ENCODE assay signal across 1 cellular context in genomic region chr6:139374357-139375238, GRCh38.
A peak's percentile ranks its signal among the peaks of the same experiment; 100 is the strongest.
TF ChIP-seq lines count a peak whose summit lies in the region.

A gene with protein sequence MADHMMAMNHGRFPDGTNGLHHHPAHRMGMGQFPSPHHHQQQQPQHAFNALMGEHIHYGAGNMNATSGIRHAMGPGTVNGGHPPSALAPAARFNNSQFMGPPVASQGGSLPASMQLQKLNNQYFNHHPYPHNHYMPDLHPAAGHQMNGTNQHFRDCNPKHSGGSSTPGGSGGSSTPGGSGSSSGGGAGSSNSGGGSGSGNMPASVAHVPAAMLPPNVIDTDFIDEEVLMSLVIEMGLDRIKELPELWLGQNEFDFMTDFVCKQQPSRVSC (minus strand): TSS chr6:139374648. CDS start chr6:139373944, 704 bp downstream.

TF ChIP-seq in HepG2, 621 proteins besides CTCF, POLR2A, EP300 and RAD21 (continued from another document and continues in another):
- TF ChIP-seq, protein P1, sequence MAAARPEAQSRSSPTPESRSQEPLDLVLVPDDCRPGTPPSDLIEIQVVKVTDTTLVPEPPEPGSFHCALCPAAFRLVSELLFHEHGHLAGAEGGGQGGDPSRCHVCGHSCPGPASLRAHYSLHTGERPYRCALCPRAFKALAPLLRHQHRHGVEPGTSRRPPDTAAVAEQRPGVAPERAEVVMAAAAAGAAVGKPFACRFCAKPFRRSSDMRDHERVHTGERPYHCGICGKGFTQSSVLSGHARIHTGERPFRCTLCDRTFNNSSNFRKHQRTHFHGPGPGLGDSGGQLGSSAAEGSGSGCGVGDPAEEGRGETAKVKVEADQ (CRISPR knock-in tag; IDR thresholded peaks at IDR 0.05; ENCODE audit: borderline replicate concordance): peak; percentile 92; the same call in 1 of the 2 replicates
- TF ChIP-seq HNRNPH1 (optimal IDR thresholded peaks at IDR 0.05; ENCODE audit: low read depth, low read length) (no peak), U2AF2 (IDR thresholded peaks at IDR 0.05; ENCODE audit: low read depth, low read length) (no peak), PHF8 (CRISPR knock-in tag; IDR thresholded peaks at IDR 0.05) (peak; percentile 76), REL (CRISPR knock-in tag; conservative IDR thresholded peaks at IDR 0.05) (peak; percentile 85; the same call in 1 of the 2 replicates), HMGXB3 (CRISPR knock-in tag; IDR thresholded peaks at IDR 0.05; ENCODE audit: borderline replicate concordance) (peak; percentile 91), CENPX (CRISPR knock-in tag; IDR thresholded peaks at IDR 0.05) (no peak), PLRG1 (conservative IDR thresholded peaks at IDR 0.05) (no peak), ZNF136 (CRISPR knock-in tag; IDR thresholded peaks at IDR 0.05; ENCODE audit: low read depth) (0 out of 2 replicates have a peak, but pooled peaks have one; percentile 71), SP5 (CRISPR knock-in tag; IDR thresholded peaks at IDR 0.05; ENCODE audit: borderline replicate concordance, low read depth) (peak; percentile 38; the same call in 1 of the 2 replicates), ZNF30 (CRISPR knock-in tag; IDR thresholded peaks at IDR 0.05) (peak; percentile 63; the same call in 1 of the 2 replicates), BHLHE40 (IDR thresholded peaks at IDR 0.05; ENCODE audit: low read length) (peak; percentile 97), ISX (CRISPR knock-in tag; conservative IDR thresholded peaks at IDR 0.05) (no peak; the same call in 1 of the 2 replicates), CHD4 (IDR thresholded peaks at IDR 0.05; ENCODE audit: borderline replicate concordance, low read length) (no peak; the same call in 1 of the 2 replicates), THAP9 (CRISPR knock-in tag; IDR thresholded peaks at IDR 0.05; ENCODE audit: borderline replicate concordance) (peak; percentile 20; the same call in 1 of the 2 replicates), GABPB1 (CRISPR knock-in tag; IDR thresholded peaks at IDR 0.05) (peak; percentile 77), HMG20B (CRISPR knock-in tag; conservative IDR thresholded peaks at IDR 0.05) (peak; percentile 78; the same call in 1 of the 2 replicates), SRSF4 (IDR thresholded peaks at IDR 0.05; ENCODE audit: low read depth, low read length, poor library complexity, severe bottlenecking) (no peak), ZNF180 (CRISPR knock-in tag; IDR thresholded peaks at IDR 0.05; ENCODE audit: borderline replicate concordance, low read depth) (no peak), ZNF747 (CRISPR knock-in tag; IDR thresholded peaks at IDR 0.05; ENCODE audit: borderline replicate concordance) (peak; percentile 98), ZNF556 (CRISPR knock-in tag; IDR thresholded peaks at IDR 0.05; ENCODE audit: borderline replicate concordance) (peak; percentile 93), KAT7 (CRISPR knock-in tag; IDR thresholded peaks at IDR 0.05; ENCODE audit: borderline replicate concordance) (peak; percentile 96; the same call in 1 of the 2 replicates), KAT2B (IDR thresholded peaks at IDR 0.05; ENCODE audit: borderline replicate concordance, low read depth, low read length) (no peak), CEBPZ (IDR thresholded peaks at IDR 0.05; ENCODE audit: low read length) (no peak), SUZ12 (IDR thresholded peaks at IDR 0.05; ENCODE audit: low read depth, low read length) (no peak), MAZ (IDR thresholded peaks at IDR 0.05; ENCODE audit: borderline replicate concordance, low read depth, low read length) (peak; percentile 75; the same call in 1 of the 2 replicates), MAZ (CRISPR knock-in tag; IDR thresholded peaks at IDR 0.05; ENCODE audit: low read depth) (peak; percentile 99), ZNF780A (CRISPR knock-in tag; IDR thresholded peaks at IDR 0.05) (peak; percentile 98), ZMYM3 (CRISPR knock-in tag; IDR thresholded peaks at IDR 0.05) (peak; percentile 76), GLMP (CRISPR knock-in tag; IDR thresholded peaks at IDR 0.05; ENCODE audit: borderline replicate concordance) (peak; percentile 40; the same call in 1 of the 2 replicates), ZNF407 (CRISPR knock-in tag; IDR thresholded peaks at IDR 0.05; ENCODE audit: not compliant biosample characterization) (peak; percentile 27), SKI (IDR thresholded peaks at IDR 0.05; ENCODE audit: partially characterized antibody) (peak; percentile 74)
- TF ChIP-seq, protein P2, sequence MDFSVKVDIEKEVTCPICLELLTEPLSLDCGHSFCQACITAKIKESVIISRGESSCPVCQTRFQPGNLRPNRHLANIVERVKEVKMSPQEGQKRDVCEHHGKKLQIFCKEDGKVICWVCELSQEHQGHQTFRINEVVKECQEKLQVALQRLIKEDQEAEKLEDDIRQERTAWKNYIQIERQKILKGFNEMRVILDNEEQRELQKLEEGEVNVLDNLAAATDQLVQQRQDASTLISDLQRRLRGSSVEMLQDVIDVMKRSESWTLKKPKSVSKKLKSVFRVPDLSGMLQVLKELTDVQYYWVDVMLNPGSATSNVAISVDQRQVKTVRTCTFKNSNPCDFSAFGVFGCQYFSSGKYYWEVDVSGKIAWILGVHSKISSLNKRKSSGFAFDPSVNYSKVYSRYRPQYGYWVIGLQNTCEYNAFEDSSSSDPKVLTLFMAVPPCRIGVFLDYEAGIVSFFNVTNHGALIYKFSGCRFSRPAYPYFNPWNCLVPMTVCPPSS (IDR thresholded peaks at IDR 0.05): no peak
